Comparison of ENCODE assay signal across 23 cellular contexts in genomic region chr14:103878180-103878579, GRCh38. TPM values are rescaled to one million over a fixed set of nuclear protein-coding genes. Genes with fewer than 3 reads are reported as not detected.
"Had no signal": no experiment of that assay in that cellular context is flagged by ENCODE, and none has a peak within 500 bp of the region (broad histone marks: within the 10 kb centered on the region; RNA-seq: fewer than 3 reads in every experiment).

No MANE protein-coding gene starts in this region.

- H3K27me3 Mint-ChIP-seq: progenitor cell of endocrine pancreas, type B pancreatic cell had no signal

- H3K36me3 ChIP-seq: left ventricle myocardium inferior, ovary, right atrium auricular region, suprapubic skin, thoracic aorta, tibial artery, uterus had no signal

- ATAC-seq: mucosa of descending colon; naive thymus-derived CD4-positive, alpha-beta T cell; sciatic nerve; stimulated activated naive B cell treated with anti-CD40 and anti-IgM and Interleukin-4, amounts not matched to agents 10 μg/mL and 1 μg/mL and 100 μg/mL, for 72 hours; stimulated activated naive CD8-positive, alpha-beta T cell treated with anti-CD3 and anti-CD28 coated beads, Interleukin-15, Interleukin-2, amounts not matched to agents 100 U/mL and 50 U/mL, for 24 hours had no signal

- H3K4me3 Mint-ChIP-seq: memory B cell; stimulated activated naive B cell treated with anti-CD40 and anti-IgM and Interleukin-4, amounts not matched to agents 10 μg/mL and 1 μg/mL and 100 μg/mL, for 72 hours; type B pancreatic cell had no signal

- H3K9me3 ChIP-seq: left ventricle myocardium inferior, mucosa of descending colon, ovary, right atrium auricular region, suprapubic skin, thoracic aorta, tibial artery, uterus had no signal

- DNase-seq: hypothalamus; immature natural killer cell; left ventricle myocardium inferior; midbrain; mucosa of descending colon; naive thymus-derived CD4-positive, alpha-beta T cell; ovary; stimulated activated CD4-positive, alpha-beta T cell treated with anti-CD3 and anti-CD28 coated beads, Interleukin-12 subunit alpha, Interleukin-12 subunit beta, amount 100 ng/mL, for 4 hours; stimulated activated CD4-positive, alpha-beta T cell treated with anti-CD3 and anti-CD28 coated beads, Interleukin-15, amount 100 ng/mL, for 24 hours; stimulated activated CD4-positive, alpha-beta T cell treated with anti-CD3 and anti-CD28 coated beads, Interleukin-2, amount 100 ng/mL, for 24 hours; stimulated activated CD4-positive, alpha-beta T cell treated with anti-CD3 and anti-CD28 coated beads, Interleukin-4, amount 100 ng/mL, for 1 hour; stimulated activated naive B cell treated with anti-CD40 and anti-IgM and Interleukin-4, amounts not matched to agents 10 μg/mL and 1 μg/mL and 100 μg/mL, for 72 hours; stimulated activated naive CD8-positive, alpha-beta T cell treated with anti-CD3 and anti-CD28 coated beads, Interleukin-15, Interleukin-2, amounts not matched to agents 100 U/mL and 50 U/mL, for 24 hours; tibial artery; uterus had no signal

- H3K27ac ChIP-seq: ovary, right atrium auricular region, skin epidermis, suprapubic skin, thoracic aorta, tibial artery, uterus had no signal

- H3K36me3 Mint-ChIP-seq: immature natural killer cell, memory B cell, type B pancreatic cell had no signal

- H3K4me3 ChIP-seq: left ventricle myocardium inferior, mucosa of descending colon, ovary, right atrium auricular region, skin epidermis, suprapubic skin, thoracic aorta, tibial artery, uterus had no signal

- H3K9me3 Mint-ChIP-seq: immature natural killer cell; stimulated activated naive B cell treated with anti-CD40 and anti-IgM and Interleukin-4, amounts not matched to agents 10 μg/mL and 1 μg/mL and 100 μg/mL, for 72 hours; type B pancreatic cell had no signal

- H3K27ac Mint-ChIP-seq: immature natural killer cell; memory B cell; naive thymus-derived CD4-positive, alpha-beta T cell; progenitor cell of endocrine pancreas; stimulated activated naive B cell treated with anti-CD40 and anti-IgM and Interleukin-4, amounts not matched to agents 10 μg/mL and 1 μg/mL and 100 μg/mL, for 72 hours; type B pancreatic cell had no signal

RNA-seq across cellular contexts. Expression of gene TDRD9, which starts 50.1 kb away (rescaled TPM):
- total RNA-seq: progenitor cell of endocrine pancreas had no signal
